Comparison of ENCODE assay signal across 22 cellular contexts in the genomic region with DNA sequence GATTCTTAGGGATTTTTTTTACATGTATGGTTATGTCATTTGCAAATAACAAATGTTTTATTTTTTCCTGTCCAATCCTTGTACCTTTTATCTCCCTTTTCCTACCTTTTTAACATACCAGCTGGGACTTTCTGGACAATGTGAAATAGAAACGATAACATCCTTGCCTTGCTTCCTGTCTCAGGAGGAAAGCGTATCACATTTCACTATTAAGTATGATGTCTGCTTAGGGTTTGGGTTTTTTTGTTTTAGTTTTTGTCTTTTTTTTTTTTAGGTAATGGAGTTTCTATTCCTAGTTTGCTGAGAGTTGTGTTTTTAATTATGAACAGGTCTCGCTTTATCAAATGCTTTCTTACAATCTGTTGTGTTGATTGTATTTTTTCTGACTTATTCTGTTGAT.
"Had no signal": no experiment of that assay in that cellular context is flagged by ENCODE, and none has a peak within 500 bp of the region (broad histone marks: within the 10 kb centered on the region; RNA-seq: fewer than 3 reads in every experiment).

No MANE protein-coding gene starts in this region.

- H3K36me3 ChIP-seq: pancreas, tibial artery had no signal

- H3K36me3 Mint-ChIP-seq: activated CD4-positive, alpha-beta memory T cell treated with anti-CD3 and anti-CD28 coated beads for 36 hours; activated naive CD8-positive, alpha-beta T cell treated with anti-CD3 and anti-CD28 coated beads, Interleukin-2, amount 10 ng/mL, durations not matched to agents 7 days and 5 days; stimulated activated effector memory CD8-positive, alpha-beta T cell treated with anti-CD3 and anti-CD28 coated beads, Interleukin-12 subunit alpha, Interleukin-12 subunit beta, amount 100 ng/mL, for 72 hours had no signal

- H3K4me3 Mint-ChIP-seq: activated CD4-positive, alpha-beta memory T cell treated with anti-CD3 and anti-CD28 coated beads for 36 hours; activated naive CD4-positive, alpha-beta T cell treated with anti-CD3 and anti-CD28 coated beads for 36 hours; activated naive CD8-positive, alpha-beta T cell treated with anti-CD3 and anti-CD28 coated beads, Interleukin-2, amount 10 ng/mL, durations not matched to agents 7 days and 5 days; activated T-cell treated with anti-CD3 and anti-CD28 coated beads, Interleukin-2, amount 50 U/mL, for 72 hours; memory B cell; nephron progenitor cell; stimulated activated effector memory CD8-positive, alpha-beta T cell treated with anti-CD3 and anti-CD28 coated beads, Interleukin-12 subunit alpha, Interleukin-12 subunit beta, amount 100 ng/mL, for 72 hours; stimulated activated naive CD8-positive, alpha-beta T cell treated with anti-CD3 and anti-CD28 coated beads, Interleukin-15, amount 100 ng/mL, for 72 hours; T-helper 1 cell treated with Interleukin-12 subunit alpha and Interleukin-12 subunit beta and Interleukin-4 antibody, amounts not matched to agents 30 μg/mL and 1 μg/mL, for 36 hours had no signal

- H3K27ac ChIP-seq: esophagus muscularis mucosa, pancreas, tibial artery had no signal

- H3K27ac Mint-ChIP-seq: activated CD4-positive, alpha-beta memory T cell treated with anti-CD3 and anti-CD28 coated beads for 36 hours; activated naive CD4-positive, alpha-beta T cell treated with anti-CD3 and anti-CD28 coated beads for 36 hours; activated naive CD8-positive, alpha-beta T cell treated with anti-CD3 and anti-CD28 coated beads, Interleukin-2, amount 10 ng/mL, durations not matched to agents 7 days and 5 days; activated T-cell treated with anti-CD3 and anti-CD28 coated beads, Interleukin-2, amount 50 U/mL, for 72 hours; memory B cell; nephron progenitor cell; stimulated activated effector memory CD8-positive, alpha-beta T cell treated with anti-CD3 and anti-CD28 coated beads, Interleukin-12 subunit alpha, Interleukin-12 subunit beta, amount 100 ng/mL, for 72 hours; stimulated activated naive CD8-positive, alpha-beta T cell treated with anti-CD3 and anti-CD28 coated beads, Interleukin-15, amount 100 ng/mL, for 72 hours; T-helper 1 cell treated with Interleukin-12 subunit alpha and Interleukin-12 subunit beta and Interleukin-4 antibody, amounts not matched to agents 30 μg/mL and 1 μg/mL, for 36 hours had no signal

- H3K4me3 ChIP-seq: esophagus muscularis mucosa, pancreas, tibial artery had no signal

- H3K27me3 ChIP-seq: esophagus muscularis mucosa, pancreas, tibial artery had no signal

- H3K27me3 Mint-ChIP-seq: activated CD4-positive, alpha-beta memory T cell treated with anti-CD3 and anti-CD28 coated beads for 36 hours; memory B cell; stimulated activated naive CD8-positive, alpha-beta T cell treated with anti-CD3 and anti-CD28 coated beads, Interleukin-15, amount 100 ng/mL, for 72 hours had no signal

- DNase-seq: activated CD4-positive, alpha-beta memory T cell treated with anti-CD3 and anti-CD28 coated beads for 36 hours; activated CD4-positive, alpha-beta T cell treated with anti-CD3 and anti-CD28 coated beads for 48 hours; activated effector memory CD4-positive, alpha-beta T cell treated with Interleukin-2 at 50 U/mL for 16 hours; activated naive CD4-positive, alpha-beta T cell treated with anti-CD3 and anti-CD28 coated beads for 36 hours; activated naive CD8-positive, alpha-beta T cell treated with anti-CD3 and anti-CD28 coated beads, Interleukin-2, amount 10 ng/mL, durations not matched to agents 7 days and 5 days; activated T-cell treated with anti-CD3 and anti-CD28 coated beads, Interleukin-2, amount 50 U/mL, for 72 hours; amniotic stem cell; cerebellar nuclear complex; cortex of kidney; effector CD4-positive, alpha-beta T cell; hippocampal formation; nephron progenitor cell; pancreas; small intestine; stimulated activated CD4-positive, alpha-beta T cell treated with anti-CD3 and anti-CD28 coated beads, Interleukin-2, amount 100 ng/mL, for 24 hours; stimulated activated naive CD8-positive, alpha-beta T cell treated with anti-CD3 and anti-CD28 coated beads, Interleukin-15, amount 100 ng/mL, for 72 hours; tibial artery had no signal

- H3K9me3 Mint-ChIP-seq: activated CD4-positive, alpha-beta memory T cell treated with anti-CD3 and anti-CD28 coated beads for 36 hours; activated naive CD8-positive, alpha-beta T cell treated with anti-CD3 and anti-CD28 coated beads, Interleukin-2, amount 10 ng/mL, durations not matched to agents 7 days and 5 days; activated T-cell treated with anti-CD3 and anti-CD28 coated beads, Interleukin-2, amount 50 U/mL, for 72 hours; stimulated activated effector memory CD8-positive, alpha-beta T cell treated with anti-CD3 and anti-CD28 coated beads, Interleukin-12 subunit alpha, Interleukin-12 subunit beta, amount 100 ng/mL, for 72 hours; stimulated activated naive CD8-positive, alpha-beta T cell treated with anti-CD3 and anti-CD28 coated beads, Interleukin-15, amount 100 ng/mL, for 72 hours; T-helper 1 cell treated with Interleukin-12 subunit alpha and Interleukin-12 subunit beta and Interleukin-4 antibody, amounts not matched to agents 30 μg/mL and 1 μg/mL, for 36 hours had no signal

- FAIRE-seq: small intestine had no signal

- H3K9me3 ChIP-seq: esophagus muscularis mucosa, pancreas, tibial artery had no signal

- ATAC-seq: activated T-cell treated with anti-CD3 and anti-CD28 coated beads, Interleukin-2, amount 50 U/mL, for 72 hours; pancreas; sciatic nerve; stimulated activated effector memory CD8-positive, alpha-beta T cell treated with anti-CD3 and anti-CD28 coated beads, Interleukin-12 subunit alpha, Interleukin-12 subunit beta, amount 100 ng/mL, for 72 hours; stimulated activated naive CD8-positive, alpha-beta T cell treated with anti-CD3 and anti-CD28 coated beads, Interleukin-15, amount 100 ng/mL, for 72 hours had no signal

- H3K4me1 ChIP-seq: esophagus muscularis mucosa, pancreas, tibial artery had no signal

- H3K4me1 Mint-ChIP-seq: activated naive CD8-positive, alpha-beta T cell treated with anti-CD3 and anti-CD28 coated beads, Interleukin-2, amount 10 ng/mL, durations not matched to agents 7 days and 5 days; stimulated activated effector memory CD8-positive, alpha-beta T cell treated with anti-CD3 and anti-CD28 coated beads, Interleukin-12 subunit alpha, Interleukin-12 subunit beta, amount 100 ng/mL, for 72 hours had no signal
